8 cellular contexts compared by ENCODE assay signal in genomic region chr14:100239840-100240724, GRCh38. TPM values are rescaled to one million over a fixed set of nuclear protein-coding genes. Genes with fewer than 3 reads are reported as not detected.
DNase-seq lines count a peak whose midpoint lies in the region; TF ChIP-seq lines count a peak whose summit lies in the region.

No MANE protein-coding gene starts in this region.

- H3K4me1 ChIP-seq in NT2/D1 (ENCODE audit: insufficient read depth, insufficient read length), result no peaks in the 10 kb centered on the region
- H3K4me1 ChIP-seq in mucosa of stomach (ENCODE audit: control insufficient read depth, insufficient read depth, low read length), result peaks cover 18% of the 10 kb centered on the region

- DNase-seq in COLO668 (lab: John Stamatoyannopoulos, UW; ENCODE audit: unreplicated experiment), result peak; percentile 91
- DNase-seq in GM20000 (ENCODE audit: low spot score), result peak; percentile 95
- peak; percentile 71 for DNase-seq in HT-29 (ENCODE audit: low spot score)
- peak; percentile 36 for DNase-seq in NT2/D1 (ENCODE audit: low read depth, low spot score)
- DNase-seq in activated T-cell treated with anti-CD3 and anti-CD28 coated beads for 48 hours (ENCODE audit: low read depth), result peak; percentile 90
- DNase-seq in erythroblast (lab: John Stamatoyannopoulos, UW), result peak; percentile 90 to 95
- DNase-seq in stimulated activated CD8-positive, alpha-beta memory T cell treated with anti-CD3 and anti-CD28 coated beads, Interleukin-4, amount 100 ng/mL, for 4 hours (ENCODE audit: low read depth in 2 of 2, low spot score in 1 of 2), result peak; percentile 56 to 73

- peak; percentile 62 for TF ChIP-seq CTCF in GM20000 (IDR thresholded peaks at IDR 0.05; ENCODE audit: extremely low read depth, missing control alignments)

- H3K9me3 ChIP-seq in NT2/D1 (ENCODE audit: insufficient read depth, low read length), result no peaks in the 10 kb centered on the region
- no peaks in the 10 kb centered on the region for H3K9me3 ChIP-seq in mucosa of stomach (ENCODE audit: control insufficient read depth, low read length)

- H3K27me3 ChIP-seq in NT2/D1 (ENCODE audit: insufficient read depth, insufficient read length) (no peaks in the 10 kb centered on the region), mucosa of stomach (ENCODE audit: control insufficient read depth, insufficient read depth, low read length) (no peaks in the 10 kb centered on the region)

- H3K4me3 ChIP-seq in NT2/D1 (ENCODE audit: insufficient read length, low read depth), result peak overlapping the region; percentile 97
- H3K4me3 ChIP-seq in mucosa of stomach (ENCODE audit: low read length), result peak overlapping the region; percentile 50

- no peak for TF ChIP-seq POLR2A in erythroblast (IDR thresholded peaks at IDR 0.05; ENCODE audit: low read length)

- H3K36me3 ChIP-seq in NT2/D1 (ENCODE audit: insufficient read depth, insufficient read length, low read length) (peaks cover 24% of the 10 kb centered on the region), mucosa of stomach (ENCODE audit: control insufficient read depth, insufficient read depth, low read length) (no peaks in the 10 kb centered on the region)

- H3K9ac ChIP-seq in NT2/D1 (ENCODE audit: insufficient read length, low read depth) (peak overlapping the region; percentile 97), mucosa of stomach (ENCODE audit: low read length) (peak overlapping the region; percentile 81)

RNA-seq across cellular contexts. Expression of gene YY1, which starts 1.1 kb away (rescaled TPM):
- total RNA-seq in HT-29 (2014; rRNA removed; shearing (Covaris generic)), result 62.7 and 63.2 TPM in 2 replicates

Comparison
In these comparisons a context has a peak if more than half of its experiments do, and no peak if none do; other contexts are left out.
1. Peak in every context shown above with its lines: DNase-seq and H3K4me3 ChIP-seq.
2. DNase-seq: peak in every context shown above with its lines; median percentile 95 in GM20000; 92 in erythroblast; 91 in COLO668; 90 in activated T-cell treated with anti-CD3 and anti-CD28 coated beads for 48 hours; 71 in HT-29; 64 in stimulated activated CD8-positive, alpha-beta memory T cell treated with anti-CD3 and anti-CD28 coated beads, Interleukin-4, amount 100 ng/mL, for 4 hours; 36 in NT2/D1.